ENCODE assay signal across 11 cellular contexts in the genomic region with DNA sequence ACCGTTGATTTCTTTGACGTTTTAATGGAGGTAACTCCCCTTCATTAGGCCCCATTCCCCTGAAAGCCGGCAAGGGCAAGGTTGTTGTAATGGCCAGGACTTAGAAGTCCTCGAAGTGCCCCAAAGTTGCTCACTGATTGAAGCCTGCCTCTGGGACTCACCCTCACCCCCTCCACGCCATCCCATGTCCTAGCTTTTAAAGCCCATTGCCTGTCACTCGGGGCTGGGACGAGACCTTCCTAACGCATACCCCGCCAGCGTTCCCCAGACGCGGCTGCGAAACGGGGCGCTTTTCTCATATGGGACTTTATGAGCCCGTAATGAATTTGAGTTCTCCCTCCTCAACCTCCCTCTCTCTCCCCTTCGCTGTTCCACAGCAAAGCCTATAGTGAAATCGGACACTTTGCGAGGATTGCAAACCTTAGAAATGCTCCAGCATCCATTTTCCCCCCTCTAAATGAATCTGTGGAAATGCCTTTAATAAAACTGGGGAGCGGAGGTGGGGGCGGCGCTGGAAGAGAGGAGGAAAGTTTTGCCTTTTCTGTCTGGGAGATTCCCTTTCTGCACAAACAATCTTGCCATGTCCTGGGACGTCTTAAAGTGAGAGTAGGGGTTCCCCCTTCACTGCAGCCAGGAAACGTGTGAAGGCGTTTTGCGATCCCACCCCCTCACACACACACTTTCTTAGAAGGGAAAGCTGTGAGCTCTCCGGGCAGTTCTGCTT. TPM values are rescaled to one million over a fixed set of nuclear protein-coding genes. Genes with fewer than 3 reads are reported as not detected.
A peak's percentile ranks its signal among the peaks of the same experiment; 100 is the strongest.
DNase-seq lines count a peak whose midpoint lies in the region; ATAC-seq, FAIRE-seq and TF ChIP-seq lines count a peak whose summit lies in the region.
"Had no signal": no experiment of that assay in that cellular context is flagged by ENCODE, and none has a peak within 500 bp of the region (broad histone marks: within the 10 kb centered on the region; RNA-seq: fewer than 3 reads in every experiment).

No MANE protein-coding gene starts in this region.

- H3K4me1 Mint-ChIP-seq in nephron: peaks cover 47% of the 10 kb centered on the region

- H3K4me1 ChIP-seq in A549: peaks cover 57% of the 10 kb centered on the region
- H3K4me1 ChIP-seq in HUES64 (ENCODE audit: insufficient read depth, low read length): peaks cover 28% of the 10 kb centered on the region
- H3K4me1 ChIP-seq in HAP-1: no peaks in the 10 kb centered on the region
- no peaks in the 10 kb centered on the region for H3K4me1 ChIP-seq in Karpas-422 (ENCODE audit: low read length)

- no peaks in the 10 kb centered on the region for H3K79me2 ChIP-seq in Karpas-422 (ENCODE audit: low read length)

- TF ChIP-seq RAD21 in A549 (conservative IDR thresholded peaks at IDR 0.05 in 1 of 2, IDR thresholded peaks at IDR 0.05 in 1 of 2): no peak; a peak in 1 of 5 replicates

- H3K27ac Mint-ChIP-seq in nephron: peak overlapping the region; percentile 27 to 85 (median 82)

- TF ChIP-seq CTCF in A549 (IDR thresholded peaks at IDR 0.05): no peak
- no peak for TF ChIP-seq CTCF in nephron (IDR thresholded peaks at IDR 0.05; ENCODE audit: unreplicated experiment in 3 of 3)

- peak overlapping the region; percentile 81 to 89 (median 85) for H3K4me3 Mint-ChIP-seq in nephron

- H3K4me2 ChIP-seq in A549: peak overlapping the region; percentile 96
- no peak overlapping the region for H3K4me2 ChIP-seq in Karpas-422 (ENCODE audit: low read depth, low read length, poor library complexity, severe bottlenecking)

- DNase-seq in A549 (ENCODE audit: low read depth in 1 of 2, low spot score in 1 of 2) (peak in 1 of 2 experiments; percentile 77), erythroblast (lab: John Stamatoyannopoulos, UW) (peak; percentile 21 to 56), HAP-1 (ENCODE audit: low spot score in 2 of 2) (no peak), AG08396 (ENCODE audit: low spot score) (no peak), Karpas-422 (no peak)
- DNase-seq: NCI-H1092 had no signal

- TF ChIP-seq POLR2A in A549 (IDR thresholded peaks at IDR 0.05; ENCODE audit: low read length) (no peak), erythroblast (IDR thresholded peaks at IDR 0.05; ENCODE audit: low read length) (no peak)

- no peaks in the 10 kb centered on the region for H3K36me3 Mint-ChIP-seq in nephron (ENCODE audit: low read depth)

- peaks cover 59% of the 10 kb centered on the region for H3K27me3 ChIP-seq in HUES64 (ENCODE audit: insufficient read depth, low read length)
- H3K27me3 ChIP-seq in HAP-1 (ENCODE audit: low read depth): peaks cover 65% of the 10 kb centered on the region
- H3K27me3 ChIP-seq in Karpas-422 (ENCODE audit: low read length): no peaks in the 10 kb centered on the region

- ATAC-seq in A549 (peak in 1 of 2 experiments; percentile 47; a peak in 3 of 6 replicates), HG03565 (IDR thresholded peaks at IDR 0.05; ENCODE audit: unreplicated experiment) (no peak)

- no peaks in the 10 kb centered on the region for H3K9me3 Mint-ChIP-seq in nephron

- TF ChIP-seq EP300 in A549 (IDR thresholded peaks at IDR 0.05): no peak

- H3K36me3 ChIP-seq in HUES64 (ENCODE audit: insufficient read depth, low read length) (no peaks in the 10 kb centered on the region; the same call in 1 of the 2 replicates), HAP-1 (replicated peaks) (no peaks in the 10 kb centered on the region), Karpas-422 (ENCODE audit: insufficient read depth, low read length) (no peaks in the 10 kb centered on the region)
- H3K36me3 ChIP-seq: BLaER1 treated with 17β-estradiol and CSF1 and Interleukin-3, amounts not matched to agents 10 nM and 100 nM had no signal

- CTCF ChIA-PET in A549 (lab: Yijun Ruan, JAX): interaction anchor here (0.6 to 7.2 kb wide), 8 partner anchors 14 to 563 kb away, joined by 3 to 58 read pairs (median 3); no protein-coding TSS in a partner anchor

- H3K9ac ChIP-seq in HUES64 (ENCODE audit: low read depth, low read length) (peak overlapping the region; percentile 40; the same call in 1 of the 2 replicates), Karpas-422 (ENCODE audit: low read length) (no peak overlapping the region)

- WGBS in A549 (ENCODE audit: missing lambda C conversion rate): 1% methylated on average over 27 of the region's 27 CpGs
- under 1% methylated on average over 27 of the region's 27 CpGs for WGBS in HUES64

- no peak overlapping the region for H2AFZ ChIP-seq in Karpas-422 (ENCODE audit: low read length)

- no peaks in the 10 kb centered on the region for H3K9me2 ChIP-seq in Karpas-422 (replicated peaks; ENCODE audit: insufficient read depth, low read length)

- H3K27ac ChIP-seq in A549 (peak overlapping the region; percentile 99 to 100), HUES64 (ENCODE audit: low read depth, low read length) (no peak overlapping the region), Karpas-422 (ENCODE audit: low read length) (no peak overlapping the region)
- H3K27ac ChIP-seq: BLaER1 treated with 17β-estradiol and CSF1 and Interleukin-3, amounts not matched to agents 10 nM and 100 nM; VCaP had no signal

- in situ Hi-C loops in HAP-1 (cut with MboI; ENCODE audit: low sequenced_read_pairs): loop anchor here (10.0 to 25.0 kb wide), 3 partner anchors 420 to 568 kb away; no protein-coding TSS in a partner anchor

- H3K9me3 ChIP-seq in A549 (no peaks in the 10 kb centered on the region), HUES64 (ENCODE audit: insufficient read depth, low read depth, low read length) (no peaks in the 10 kb centered on the region), HAP-1 (no peaks in the 10 kb centered on the region), Karpas-422 (ENCODE audit: low read length) (no peaks in the 10 kb centered on the region)
- H3K9me3 ChIP-seq: BLaER1 treated with 17β-estradiol and CSF1 and Interleukin-3, amounts not matched to agents 10 nM and 100 nM had no signal

- H3K4me3 ChIP-seq in A549 (peak overlapping the region; percentile 87), HUES64 (ENCODE audit: low read length) (peak overlapping the region; percentile 62), HAP-1 (no peak overlapping the region), Karpas-422 (ENCODE audit: low read length) (no peak overlapping the region)

- FAIRE-seq in A549 (lab: Jason Lieb, UNC): no peak

- no peaks in the 10 kb centered on the region for H4K20me1 ChIP-seq in Karpas-422 (ENCODE audit: insufficient read depth, low read depth, low read length)

- POLR2A ChIA-PET in A549 (lab: Yijun Ruan, JAX): interaction anchor here (0.6 to 9.6 kb wide), 11 partner anchors 9 to 564 kb away, joined by 3 to 361 read pairs (median 8); no protein-coding TSS in a partner anchor

- peaks cover 75% of the 10 kb centered on the region for H3K27me3 Mint-ChIP-seq in nephron (ENCODE audit: low read depth)

TF ChIP-seq in A549, 52 proteins besides CTCF, POLR2A, EP300 and RAD21 (continues in another document):
- no peak for TF ChIP-seq TP53 (CRISPR knock-in tag; IDR thresholded peaks at IDR 0.05)
- TF ChIP-seq JUN (IDR thresholded peaks at IDR 0.05): peak in 1 of 2 experiments; percentile 72; a peak in 3 of 5 replicates
- TF ChIP-seq RARB (CRISPR knock-in tag; IDR thresholded peaks at IDR 0.05): peak; percentile 59
- no peak for TF ChIP-seq FOSL2 (IDR thresholded peaks at IDR 0.05)
- TF ChIP-seq FOSL2 (CRISPR knock-in tag; IDR thresholded peaks at IDR 0.05): peak; percentile 12; the same call in 1 of the 2 replicates
- TF ChIP-seq, protein P1, sequence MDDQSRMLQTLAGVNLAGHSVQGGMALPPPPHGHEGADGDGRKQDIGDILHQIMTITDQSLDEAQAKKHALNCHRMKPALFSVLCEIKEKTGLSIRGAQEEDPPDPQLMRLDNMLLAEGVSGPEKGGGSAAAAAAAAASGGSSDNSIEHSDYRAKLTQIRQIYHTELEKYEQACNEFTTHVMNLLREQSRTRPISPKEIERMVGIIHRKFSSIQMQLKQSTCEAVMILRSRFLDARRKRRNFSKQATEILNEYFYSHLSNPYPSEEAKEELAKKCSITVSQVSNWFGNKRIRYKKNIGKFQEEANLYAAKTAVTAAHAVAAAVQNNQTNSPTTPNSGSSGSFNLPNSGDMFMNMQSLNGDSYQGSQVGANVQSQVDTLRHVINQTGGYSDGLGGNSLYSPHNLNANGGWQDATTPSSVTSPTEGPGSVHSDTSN (IDR thresholded peaks at IDR 0.05): no peak
- no peak for TF ChIP-seq EHMT2 (IDR thresholded peaks at IDR 0.05; ENCODE audit: low read depth)
- no peak for TF ChIP-seq HDAC2 (IDR thresholded peaks at IDR 0.05)
- no peak for TF ChIP-seq MAZ (IDR thresholded peaks at IDR 0.05; ENCODE audit: borderline replicate concordance, low read depth, low read length)
- TF ChIP-seq HOXA7 (CRISPR knock-in tag; IDR thresholded peaks at IDR 0.05): no peak
- TF ChIP-seq CEBPB (IDR thresholded peaks at IDR 0.05): no peak
- no peak for TF ChIP-seq SREBF2 (IDR thresholded peaks at IDR 0.05)
- no peak for TF ChIP-seq MAFK (IDR thresholded peaks at IDR 0.05; ENCODE audit: partially characterized antibody)
- TF ChIP-seq, protein P2, sequence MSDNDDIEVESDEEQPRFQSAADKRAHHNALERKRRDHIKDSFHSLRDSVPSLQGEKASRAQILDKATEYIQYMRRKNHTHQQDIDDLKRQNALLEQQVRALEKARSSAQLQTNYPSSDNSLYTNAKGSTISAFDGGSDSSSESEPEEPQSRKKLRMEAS (IDR thresholded peaks at IDR 0.05): no peak
- no peak for TF ChIP-seq EHF (CRISPR knock-in tag; IDR thresholded peaks at IDR 0.05)
- TF ChIP-seq POLR2AphosphoS2 (conservative IDR thresholded peaks at IDR 0.05; ENCODE audit: low read length): no peak
- no peak for TF ChIP-seq SMC3 (IDR thresholded peaks at IDR 0.05)
- no peak for TF ChIP-seq ZFP36 (IDR thresholded peaks at IDR 0.05; ENCODE audit: borderline replicate concordance, partially characterized antibody)

RNA-seq across cellular contexts. Expression of a gene that starts 1.5 kb away (rescaled TPM):
- polyA plus RNA-seq in A549 (2011; rRNA removed): 127 and 156 TPM in 2 replicates
- polyA plus RNA-seq in A549 (2012; cell fraction: cytosol; rRNA removed): 14.1 and 18.3 TPM in 2 replicates
- polyA plus RNA-seq in A549 (2012; cell fraction: nucleus; rRNA removed): 35.2 and 39.7 TPM in 2 replicates
- polyA plus RNA-seq in A549 (2017; fragmentation: RNase III; extraction: RNeasy Plus Mini Kit Qiagen cat#74134 plus additional on column Dnase treatment): 36.8 to 41.2 TPM (median 40.0 TPM) in 3 replicates
- polyA minus RNA-seq in A549 (2011; rRNA and poly(A)+ RNA removed): 379 and 415 TPM in 2 replicates
- polyA plus RNA-seq in HUES64 (2013, experiment 1 of 2): 1.4 TPM
- polyA plus RNA-seq in HUES64 (2013, experiment 2 of 2): 2.2 TPM
- total RNA-seq in Karpas-422 (2014; rRNA removed; shearing (Covaris generic); ENCODE audit: low replicate concordance): 0.14 and 0.30 TPM in 2 replicates

Comparison
In these comparisons a context has a peak if more than half of its experiments do, and no peak if none do; other contexts are left out.
1. DNase-seq: peak in erythroblast (2 of 2); none in HAP-1 (0 of 2), AG08396 (single experiment) and Karpas-422 (single experiment).
2. H3K27ac ChIP-seq: peak in A549 (2 of 2); none in HUES64 (single experiment) and Karpas-422 (single experiment).
3. H3K4me3 ChIP-seq: peak in A549 (single experiment) and HUES64 (single experiment); none in HAP-1 (single experiment) and Karpas-422 (single experiment).